Comparison of ENCODE assay signal across 17 cellular contexts in the genomic region with DNA sequence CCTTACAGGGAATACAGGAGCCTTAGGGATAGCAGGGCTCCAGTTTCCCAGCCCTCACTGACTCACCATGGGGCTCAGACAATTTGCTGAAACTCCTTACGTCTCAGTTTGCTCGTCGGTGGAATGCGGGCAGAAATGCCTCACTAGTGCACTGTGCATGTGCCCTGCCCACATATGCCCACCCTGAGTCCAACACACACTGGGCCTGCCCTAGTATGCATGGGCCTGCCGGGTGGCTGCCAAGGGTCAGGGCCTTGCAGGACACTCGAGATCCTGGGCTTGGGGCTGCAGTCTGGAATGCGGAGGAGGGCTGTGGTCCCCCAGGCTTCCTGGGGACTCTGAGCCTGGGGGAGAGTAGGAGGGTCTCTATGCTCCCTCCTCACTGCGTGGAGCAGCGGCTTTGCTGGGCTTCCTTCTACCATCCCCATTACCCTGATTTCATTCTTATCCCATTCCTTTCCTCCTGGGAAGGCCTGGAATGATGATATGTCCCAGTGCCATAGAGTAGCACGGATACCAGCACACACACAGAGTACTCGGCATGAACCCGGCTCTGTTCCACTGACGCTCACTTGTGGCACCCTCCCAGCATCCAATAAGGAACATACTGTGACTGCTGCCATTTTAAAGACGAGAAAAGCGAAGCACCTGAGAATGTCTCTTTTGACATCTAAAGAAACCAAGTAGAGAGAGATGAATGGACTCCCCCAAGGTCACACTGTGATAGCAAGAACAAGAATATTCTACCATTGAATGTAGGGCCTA.
DNase-seq lines count a peak whose midpoint lies in the region; ATAC-seq and TF ChIP-seq lines count a peak whose summit lies in the region.
"Had no signal": no experiment of that assay in that cellular context is flagged by ENCODE, and none has a peak within 500 bp of the region (broad histone marks: within the 10 kb centered on the region; RNA-seq: fewer than 3 reads in every experiment).

No MANE protein-coding gene starts in this region.

- CTCF ChIA-PET in mammary epithelial cell (lab: Charles Lee; ENCODE audit: low non-redundant PET): no interaction called here

- in situ Hi-C loops in mammary epithelial cell (cut with MboI; ENCODE audit: low sequenced_read_pairs in 2 of 2): loop anchor here in 1 of 2 donors (10.0 kb wide), 1 partner anchor 148 kb away; a partner anchor contains a TSS
- in situ Hi-C loops in KBM-7 (cut with MboI; ENCODE audit: low pct_unique_long_range_greater_than_20kb, low sequenced_read_pairs): no loop called here

- peak; percentile 70 for DNase-seq in cardiac septum (ENCODE audit: low spot score)
- DNase-seq in right cardiac atrium: no peak
- no peak for DNase-seq in mammary epithelial cell
- peak; percentile 20 for DNase-seq in left kidney (ENCODE audit: low read depth, low spot score)
- DNase-seq in NCI-H510A (lab: John Stamatoyannopoulos, UW): no peak
- no peak for DNase-seq in KBM-7
- no peak for DNase-seq in medulla oblongata (ENCODE audit: extremely low spot score)
- DNase-seq: activated effector memory CD4-positive, alpha-beta T cell treated with anti-CD3 and anti-CD28 coated beads, Interleukin-2, amount 50 U/mL, for 16 hours; left ventricle myocardium superior; NCI-H1417 treated with DMSO at 0.1 percent for 48 hours; NCI-H524 treated with DMSO at 0.1 percent for 48 hours; RPMI8226; T-helper 9 cell had no signal

- H4K20me1 ChIP-seq in mammary epithelial cell (ENCODE audit: insufficient read depth, low read length): no peaks in the 10 kb centered on the region

- H3K4me2 ChIP-seq in mammary epithelial cell (ENCODE audit: insufficient read depth, low read depth, low read length): peak overlapping the region; percentile 31
- H3K4me2 ChIP-seq: hepatocyte had no signal

- no peaks in the 10 kb centered on the region for H3K27me3 ChIP-seq in right cardiac atrium (ENCODE audit: control insufficient read depth, insufficient read depth)
- H3K27me3 ChIP-seq in mammary epithelial cell (ENCODE audit: insufficient read depth, low read length): no peaks in the 10 kb centered on the region
- H3K27me3 ChIP-seq: cardiac muscle cell, hepatocyte had no signal

- no peak overlapping the region for H2AFZ ChIP-seq in mammary epithelial cell (ENCODE audit: low read depth, low read length)
- H2AFZ ChIP-seq: hepatocyte had no signal

- intact Hi-C loops in cardiac septum (cut with DNase I) (loop anchor here (5.0 to 10.0 kb wide), 3 partner anchors 51 to 136 kb away; no protein-coding TSS in a partner anchor), right cardiac atrium (cut with DNase I) (no loop called here), mammary epithelial cell (cut with micrococcal nuclease) (loop anchor here (2.0 kb wide), 1 partner anchor 14 kb away; no protein-coding TSS in a partner anchor)

- H3K36me3 ChIP-seq in mammary epithelial cell (ENCODE audit: insufficient read depth, low read length): no peaks in the 10 kb centered on the region
- H3K36me3 ChIP-seq: cardiac muscle cell, neutrophil had no signal

- H3K79me2 ChIP-seq in mammary epithelial cell (ENCODE audit: insufficient read depth, low read length): no peaks in the 10 kb centered on the region
- H3K79me2 ChIP-seq: hepatocyte had no signal

- no TSS peak for BruUV-seq in mammary epithelial cell (replicated peaks; lab: Mats Ljungman, UMichigan)

- peak overlapping the region; percentile 76 for H3K9ac ChIP-seq in mammary epithelial cell (ENCODE audit: insufficient read depth, low read length)

- no peak for ATAC-seq in right cardiac atrium
- ATAC-seq in GM18868 (IDR thresholded peaks at IDR 0.05; ENCODE audit: unreplicated experiment): no peak
- ATAC-seq: left ventricle myocardium superior had no signal

- H3K27ac ChIP-seq in right cardiac atrium (ENCODE audit: low read length) (no peak overlapping the region), mammary epithelial cell (ENCODE audit: insufficient read depth, low read depth, low read length) (peak overlapping the region; percentile 100)
- H3K27ac ChIP-seq: cardiac muscle cell, hepatocyte, neutrophil had no signal

- dilution Hi-C loops in mammary epithelial cell (cut with HindIII; ENCODE audit: low sequenced_read_pairs): loop anchor here (5.0 kb wide), 1 partner anchor 36 kb away; no protein-coding TSS in a partner anchor

- no peak overlapping the region for H3K4me3 ChIP-seq in right cardiac atrium (ENCODE audit: low read length)
- no peak overlapping the region for H3K4me3 ChIP-seq in mammary epithelial cell (replicated peaks in 1 of 3; ENCODE audit: insufficient read depth in 1 of 3, low read depth in 2 of 3, low read length in 3 of 3)
- H3K4me3 ChIP-seq: cardiac muscle cell, hepatocyte had no signal

- H3K4me1 ChIP-seq in right cardiac atrium (ENCODE audit: control insufficient read depth, insufficient read depth, low read length) (peaks cover 2% of the 10 kb centered on the region), mammary epithelial cell (ENCODE audit: insufficient read depth, low read length) (peaks cover 71% of the 10 kb centered on the region)

- WGBS in right cardiac atrium: 88% methylated on average over 15 of the region's 15 CpGs
- WGBS in mammary epithelial cell (ENCODE audit: low coverage, missing lambda C conversion rate): 83% methylated on average over 15 of the region's 15 CpGs

- TF ChIP-seq CTCF in mammary epithelial cell (conservative IDR thresholded peaks at IDR 0.05 in 1 of 2, IDR thresholded peaks at IDR 0.05 in 1 of 2; ENCODE audit: extremely low read depth in 1 of 2, insufficient read depth in 1 of 2, low read depth in 1 of 2, low read length in 2 of 2): no peak

- H3K9me3 ChIP-seq in right cardiac atrium (ENCODE audit: control insufficient read depth, low read length) (no peaks in the 10 kb centered on the region), mammary epithelial cell (replicated peaks; ENCODE audit: insufficient read depth, low read length) (no peaks in the 10 kb centered on the region)
- H3K9me3 ChIP-seq: neutrophil had no signal

Comparison
In these comparisons a context has a peak if more than half of its experiments do, and no peak if none do; other contexts are left out.
1. DNase-seq: peak in cardiac septum (single experiment) and left kidney (single experiment); none in right cardiac atrium (0 of 3), mammary epithelial cell (single experiment), NCI-H510A (single experiment), KBM-7 (single experiment) and medulla oblongata (single experiment).
2. intact Hi-C loops: an anchor here in cardiac septum (5.0 to 10.0 kb wide) and mammary epithelial cell (2.0 kb wide); none called in right cardiac atrium.